Comparison of ENCODE assay signal across 8 cellular contexts in the genomic region with DNA sequence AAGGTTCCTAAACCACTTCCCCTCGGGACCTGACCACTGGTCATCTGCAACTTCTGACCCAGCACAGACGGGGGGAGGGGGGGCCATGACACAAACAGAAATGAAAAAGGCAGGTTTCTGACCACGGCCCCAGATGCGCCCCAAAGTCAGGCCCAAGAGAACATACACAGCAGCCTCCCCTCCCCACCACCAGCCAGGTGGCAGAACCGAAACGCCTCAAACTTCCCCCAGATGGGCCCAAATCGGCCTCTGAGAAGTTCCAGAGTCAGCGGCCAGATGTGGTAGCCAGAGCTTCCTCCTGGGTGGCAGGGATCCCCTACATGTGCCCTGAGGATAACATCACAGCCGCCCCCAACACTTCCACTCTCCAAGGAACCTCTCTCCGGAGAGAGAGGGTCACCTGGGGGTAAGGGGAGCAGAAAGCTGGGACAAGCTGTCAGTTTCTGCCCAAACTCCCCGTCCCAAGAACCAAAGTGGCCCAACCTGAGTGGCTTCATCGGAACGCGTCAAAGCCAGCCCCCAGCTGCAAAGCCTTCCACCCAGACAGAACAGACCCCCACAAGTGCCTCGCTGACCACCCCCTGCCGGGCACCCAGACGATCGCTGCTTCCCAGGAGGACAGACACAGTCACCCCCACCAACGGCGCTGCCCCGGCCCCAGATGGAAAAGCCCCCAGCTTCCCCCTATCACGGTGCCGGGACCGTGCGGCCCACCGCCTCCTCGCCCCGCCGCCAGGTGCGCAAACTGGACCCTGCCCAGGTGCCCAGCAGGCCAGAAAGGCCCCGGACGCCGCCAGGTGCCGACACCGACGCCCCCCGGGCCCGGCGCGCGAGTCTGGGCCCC. TPM values are rescaled to one million over a fixed set of nuclear protein-coding genes. Genes with fewer than 3 reads are reported as not detected.
A peak's percentile ranks its signal among the peaks of the same experiment; 100 is the strongest.
DNase-seq lines count a peak whose midpoint lies in the region; ATAC-seq, FAIRE-seq and TF ChIP-seq lines count a peak whose summit lies in the region.

No MANE protein-coding gene starts in this region.

- H3K9me3 ChIP-seq in Loucy (ENCODE audit: insufficient read depth, low read depth, low read length) = no peaks in the 10 kb centered on the region
- no peaks in the 10 kb centered on the region for H3K9me3 ChIP-seq in iPS DF 6.9 (ENCODE audit: control insufficient read depth, insufficient read depth, low read length)
- no peaks in the 10 kb centered on the region for H3K9me3 ChIP-seq in small intestine (ENCODE audit: control insufficient read depth, low read depth)

- H3K27me3 ChIP-seq in Loucy (ENCODE audit: insufficient read depth, low read length, poor library complexity, severe bottlenecking) (no peaks in the 10 kb centered on the region), iPS DF 6.9 (ENCODE audit: control insufficient read depth, insufficient read depth, low read length) (no peaks in the 10 kb centered on the region), small intestine (ENCODE audit: control insufficient read depth in 2 of 2, insufficient read depth in 2 of 2, low read length in 2 of 2) (no peaks in the 10 kb centered on the region)

- H3K27ac Mint-ChIP-seq in activated naive CD8-positive, alpha-beta T cell treated with anti-CD3 and anti-CD28 coated beads, Interleukin-2, amount 50 U/mL, for 24 hours = peak overlapping the region; percentile 59

- no peaks in the 10 kb centered on the region for H3K9me3 Mint-ChIP-seq in activated naive CD8-positive, alpha-beta T cell treated with anti-CD3 and anti-CD28 coated beads, Interleukin-2, amount 50 U/mL, for 24 hours

- peak overlapping the region; percentile 97 for H3K4me2 ChIP-seq in Loucy (ENCODE audit: low read depth, low read length, poor library complexity, severe bottlenecking)

- WGBS in iPS DF 6.9 (ENCODE audit: insufficient coverage, insufficient read length) = no CpG with 5 or more reads among the region's 41 CpGs
- WGBS in small intestine, 3 donors = 0 to 1% (median 1%) methylated on average over 30 to 41 of the region's 41 CpGs

- no peaks in the 10 kb centered on the region for H3K27me3 Mint-ChIP-seq in activated naive CD8-positive, alpha-beta T cell treated with anti-CD3 and anti-CD28 coated beads, Interleukin-2, amount 50 U/mL, for 24 hours

- H2AFZ ChIP-seq in Loucy (ENCODE audit: low read length) = peak overlapping the region; percentile 67; the same call in 1 of the 2 replicates

- H4K20me1 ChIP-seq in Loucy (ENCODE audit: insufficient read depth, low read length, poor library complexity, severe bottlenecking) = peaks cover 28% of the 10 kb centered on the region

- H3K4me3 ChIP-seq in Loucy (ENCODE audit: low read length, poor library complexity, severe bottlenecking) = peak overlapping the region; percentile 76
- H3K4me3 ChIP-seq in iPS DF 6.9 (ENCODE audit: low read length) = peak overlapping the region; percentile 95
- peak overlapping the region; percentile 92 for H3K4me3 ChIP-seq in small intestine (ENCODE audit: low read depth in 1 of 2, low read length in 2 of 2)

- H3F3A ChIP-seq in Loucy (ENCODE audit: low read depth) = no peaks in the 10 kb centered on the region

- peaks cover 27% of the 10 kb centered on the region for H3K4me1 Mint-ChIP-seq in activated naive CD8-positive, alpha-beta T cell treated with anti-CD3 and anti-CD28 coated beads, Interleukin-2, amount 50 U/mL, for 24 hours

- H3K9ac ChIP-seq in Loucy (ENCODE audit: low read depth, low read length, poor library complexity, severe bottlenecking) = peak overlapping the region; percentile 93

- peak; percentile 18 for DNase-seq in EH (ENCODE audit: low read depth)
- peak; percentile 39 for DNase-seq in activated naive CD8-positive, alpha-beta T cell treated with anti-CD3 and anti-CD28 coated beads, Interleukin-2, amount 50 U/mL, for 24 hours
- no peak for DNase-seq in iPS DF 6.9 (ENCODE audit: low read depth, low spot score)
- DNase-seq in small intestine = peak; percentile 31
- no peak for DNase-seq in GM10266 (ENCODE audit: extremely low spot score)
- DNase-seq in GM19240 (ENCODE audit: insufficient read length, low spot score) = no peak
- DNase-seq in activated gamma-delta T cell (lab: John Stamatoyannopoulos, UW) = no peak

- H3K36me3 Mint-ChIP-seq in activated naive CD8-positive, alpha-beta T cell treated with anti-CD3 and anti-CD28 coated beads, Interleukin-2, amount 50 U/mL, for 24 hours (ENCODE audit: low read depth) = no peaks in the 10 kb centered on the region

- FAIRE-seq in small intestine (lab: Jason Lieb, UNC) = no peak

- H3K4me3 Mint-ChIP-seq in activated naive CD8-positive, alpha-beta T cell treated with anti-CD3 and anti-CD28 coated beads, Interleukin-2, amount 50 U/mL, for 24 hours = peak overlapping the region; percentile 81

- no peaks in the 10 kb centered on the region for H3K36me3 ChIP-seq in Loucy (ENCODE audit: insufficient read depth, low read length)
- H3K36me3 ChIP-seq in iPS DF 6.9 (ENCODE audit: control insufficient read depth, insufficient read depth, low read length) = no peaks in the 10 kb centered on the region
- no peaks in the 10 kb centered on the region for H3K36me3 ChIP-seq in small intestine (ENCODE audit: control insufficient read depth in 2 of 2, insufficient read depth in 2 of 2, low read length in 2 of 2)

- ATAC-seq in activated naive CD8-positive, alpha-beta T cell treated with anti-CD3 and anti-CD28 coated beads, Interleukin-2, amount 50 U/mL, for 24 hours = no peak

- TF ChIP-seq CTCF in Loucy (conservative IDR thresholded peaks at IDR 0.05; ENCODE audit: low read length) = no peak
- no peak for TF ChIP-seq CTCF in GM10266 (IDR thresholded peaks at IDR 0.05; ENCODE audit: control insufficient read depth, insufficient read depth, low read depth, missing control alignments)

- H3K9me2 ChIP-seq in Loucy (replicated peaks; ENCODE audit: low read depth, low read length) = no peaks in the 10 kb centered on the region

- H3K4me1 ChIP-seq in Loucy (ENCODE audit: insufficient read depth, low read length, poor library complexity, severe bottlenecking) (peaks cover 20% of the 10 kb centered on the region), iPS DF 6.9 (ENCODE audit: control insufficient read depth, insufficient read depth, low read length) (0 out of 2 replicates have a peak, but pooled peaks cover 2% of the 10 kb centered on the region), small intestine (ENCODE audit: control insufficient read depth in 2 of 2, insufficient read depth in 1 of 2, low read depth in 1 of 2, low read length in 1 of 2) (peaks cover 0 to under 1% of the 10 kb centered on the region in 2 donors)

- no peak overlapping the region for H3K27ac ChIP-seq in iPS DF 6.9 (ENCODE audit: low read length)
- peak overlapping the region; percentile 89 to 99 for H3K27ac ChIP-seq in small intestine (ENCODE audit: low read depth in 1 of 2, low read length in 1 of 2)

- peaks cover 58% of the 10 kb centered on the region for H3K79me2 ChIP-seq in Loucy (ENCODE audit: insufficient read depth, low read length)

RNA-seq across cellular contexts. Expression of gene ELL, which starts 0.8 kb away (rescaled TPM):
- polyA plus RNA-seq in small intestine = 10 to 100 TPM in 1 of 3 donors, 1 to 10 TPM in 2; 8.6 to 11.4 (median 9.5) TPM

RNA-seq across cellular contexts. Expression of gene FKBP8, which starts 22.3 kb away (rescaled TPM):
- 100 to 1,000 TPM; 175 to 189 (median 185) TPM for polyA plus RNA-seq in small intestine

RNA-seq across cellular contexts. Expression of gene KXD1, which starts 36.6 kb away (rescaled TPM):
- 10 to 100 TPM; 72.3 to 81.3 (median 78.1) TPM for polyA plus RNA-seq in small intestine

RNA-seq across cellular contexts. Expression of gene UBA52, which starts 50.6 kb away (rescaled TPM):
- polyA plus RNA-seq in small intestine = 1,000 to 10,000 TPM in 2 of 3 donors, 100 to 1,000 TPM in 1; 741 to 1,139 (median 1,049) TPM

Comparison
In these comparisons a context has a peak if more than half of its experiments do, and no peak if none do; other contexts are left out.
1. DNase-seq: peak in EH (single experiment), activated naive CD8-positive, alpha-beta T cell treated with anti-CD3 and anti-CD28 coated beads, Interleukin-2, amount 50 U/mL, for 24 hours (single experiment) and small intestine (single experiment); none in iPS DF 6.9 (single experiment), GM10266 (single experiment), GM19240 (single experiment) and activated gamma-delta T cell (single experiment).
2. Peak in every context shown above with its lines, with median percentiles within 50 percentile points of each other: H3K4me3 ChIP-seq.